ENCODE assay signal across 15 cellular contexts in genomic region chr2:167331636-167332232, GRCh38. TPM values are rescaled to one million over a fixed set of nuclear protein-coding genes. Genes with fewer than 3 reads are reported as not detected.
A peak's percentile ranks its signal among the peaks of the same experiment; 100 is the strongest.
DNase-seq lines count a peak whose midpoint lies in the region; ATAC-seq, FAIRE-seq and TF ChIP-seq lines count a peak whose summit lies in the region.
"Had no signal": no experiment of that assay in that cellular context is flagged by ENCODE, and none has a peak within 500 bp of the region (broad histone marks: within the 10 kb centered on the region; RNA-seq: fewer than 3 reads in every experiment).

No MANE protein-coding gene starts in this region.

- no peak overlapping the region for H3K4me3 ChIP-seq in AG04450 (ENCODE audit: low read depth, low read length)
- H3K4me3 ChIP-seq: body of pancreas, spleen, uterus had no signal

- TF ChIP-seq CTCF in AG04450 (IDR thresholded peaks at IDR 0.05; ENCODE audit: low read depth, low read length) (peak; percentile 24), foreskin keratinocyte (conservative IDR thresholded peaks at IDR 0.05) (no peak), D721Med (IDR thresholded peaks at IDR 0.05; ENCODE audit: insufficient read depth, missing control alignments) (no peak)

- CTCF ChIA-PET in AG04450 (lab: Charles Lee) = no interaction called here

- DNase-seq in AG04450 (ENCODE audit: low read depth, low spot score) (no peak), KBM-7 (peak; percentile 1), foreskin keratinocyte (no peak), D721Med (ENCODE audit: insufficient read length, low spot score) (no peak), NCI-H2196 treated with DMSO at 0.1 percent for 48 hours (lab: John Stamatoyannopoulos, UW; ENCODE audit: unreplicated experiment) (no peak), NCI-H2107 (lab: John Stamatoyannopoulos, UW) (no peak), KG1 (lab: John Stamatoyannopoulos, UW) (no peak)
- DNase-seq: activated CD4-positive, alpha-beta T cell treated with anti-CD3 and anti-CD28 coated beads for 1 hour; CD8-positive, alpha-beta T cell; HFFc6; spleen; uterus had no signal

- H3K27me3 ChIP-seq in AG04450 (ENCODE audit: control insufficient read depth, insufficient read depth, low read length) = no peaks in the 10 kb centered on the region
- no peaks in the 10 kb centered on the region for H3K27me3 ChIP-seq in foreskin keratinocyte
- H3K27me3 ChIP-seq: body of pancreas, spleen, uterus had no signal

- H3K4me1 ChIP-seq in foreskin keratinocyte = no peaks in the 10 kb centered on the region
- H3K4me1 ChIP-seq: body of pancreas, spleen, uterus had no signal

- ATAC-seq in GM19467 (IDR thresholded peaks at IDR 0.05; ENCODE audit: unreplicated experiment) = peak; percentile 75
- peak; percentile 40 for ATAC-seq in foreskin keratinocyte
- ATAC-seq: body of pancreas; CD8-positive, alpha-beta T cell had no signal

- POLR2A ChIA-PET in AG04450 (lab: Yijun Ruan, JAX) = no interaction called here

- no peak for FAIRE-seq in D721Med (lab: Jason Lieb, UNC)
- FAIRE-seq: islet of Langerhans had no signal

- no peaks in the 10 kb centered on the region for H3K9me3 ChIP-seq in AG04450 (ENCODE audit: control insufficient read depth, insufficient read depth, low read length)
- H3K9me3 ChIP-seq: body of pancreas, spleen, uterus had no signal

- no peak overlapping the region for H3K27ac ChIP-seq in AG04450 (ENCODE audit: low read depth, low read length)
- H3K27ac ChIP-seq in foreskin keratinocyte = no peak overlapping the region
- H3K27ac ChIP-seq: body of pancreas, spleen, uterus had no signal

- in situ Hi-C loops in KBM-7 (cut with MboI; ENCODE audit: low pct_unique_long_range_greater_than_20kb, low sequenced_read_pairs) = no loop called here

RNA-seq across cellular contexts. Expression of gene B3GALT1, which starts 38.9 kb away (rescaled TPM):
- polyA plus RNA-seq in AG04450 (2011; rRNA removed) (0.38 and 0.62 TPM in 2 replicates), foreskin keratinocyte (not detected in 2 replicates)
- 1.1 and 1.4 TPM in 2 replicates for polyA minus RNA-seq in AG04450 (2011; rRNA and poly(A)+ RNA removed)
- not detected in 2 replicates for total RNA-seq in foreskin keratinocyte
- total RNA-seq: HFFc6 had no signal
